Comparison of ENCODE assay signal across 17 cellular contexts in genomic region chr2:66683599-66683998, GRCh38.
"Had no signal": no experiment of that assay in that cellular context is flagged by ENCODE, and none has a peak within 500 bp of the region (broad histone marks: within the 10 kb centered on the region; RNA-seq: fewer than 3 reads in every experiment).

No MANE protein-coding gene starts in this region.

- H3K4me2 ChIP-seq: SK-N-SH had no signal

- H3K27ac Mint-ChIP-seq: activated T-cell treated with anti-CD3 and anti-CD28 coated beads, Interleukin-2, amount 50 U/mL, for 24 hours; naive thymus-derived CD8-positive, alpha-beta T cell; stimulated activated memory B cell treated with anti-CD40 and anti-IgM and Interleukin-4, amounts not matched to agents 10 μg/mL and 1 μg/mL and 100 μg/mL, for 72 hours; T-cell had no signal

- H3K4me3 ChIP-seq: coronary artery, gastroesophageal sphincter, tibial artery had no signal

- H3K4me3 Mint-ChIP-seq: activated T-cell treated with anti-CD3 and anti-CD28 coated beads, Interleukin-2, amount 50 U/mL, for 24 hours; naive thymus-derived CD8-positive, alpha-beta T cell; stimulated activated memory B cell treated with anti-CD40 and anti-IgM and Interleukin-4, amounts not matched to agents 10 μg/mL and 1 μg/mL and 100 μg/mL, for 72 hours; T-cell had no signal

- H3K36me3 ChIP-seq: gastroesophageal sphincter, tibial artery had no signal

- H3K27ac ChIP-seq: coronary artery, tibial artery, VCaP had no signal

- H3K9me3 Mint-ChIP-seq: stimulated activated memory B cell treated with anti-CD40 and anti-IgM and Interleukin-4, amounts not matched to agents 10 μg/mL and 1 μg/mL and 100 μg/mL, for 72 hours; T-cell had no signal

- H3K4me1 Mint-ChIP-seq: naive thymus-derived CD8-positive, alpha-beta T cell; stimulated activated memory B cell treated with anti-CD40 and anti-IgM and Interleukin-4, amounts not matched to agents 10 μg/mL and 1 μg/mL and 100 μg/mL, for 72 hours; T-cell had no signal

- H3K9me3 ChIP-seq: gastroesophageal sphincter, SK-N-SH, tibial artery had no signal

- H3K27me3 ChIP-seq: gastroesophageal sphincter, tibial artery had no signal

- H3K36me3 Mint-ChIP-seq: naive thymus-derived CD8-positive, alpha-beta T cell; stimulated activated memory B cell treated with anti-CD40 and anti-IgM and Interleukin-4, amounts not matched to agents 10 μg/mL and 1 μg/mL and 100 μg/mL, for 72 hours; T-cell had no signal

- DNase-seq: activated CD4-positive, alpha-beta T cell treated with anti-CD3 and anti-CD28 coated beads for 1 hour; activated CD4-positive, alpha-beta T cell treated with anti-CD3 and anti-CD28 coated beads, Interleukin-2, amount 50 U/mL, for 48 hours; activated naive CD4-positive, alpha-beta T cell treated with anti-CD3 and anti-CD28 coated beads, Interleukin-2, amount 50 U/mL, for 16 hours; activated T-cell treated with anti-CD3 and anti-CD28 coated beads, Interleukin-2, amount 50 U/mL, for 24 hours; central memory CD4-positive, alpha-beta T cell; hippocampal formation; naive thymus-derived CD8-positive, alpha-beta T cell; posterior cingulate gyrus; SK-N-SH; stimulated activated CD4-positive, alpha-beta T cell treated with anti-CD3 and anti-CD28 coated beads, Interleukin-2, amount 100 ng/mL, for 48 hours; T-cell; T-helper 9 cell; tibial artery had no signal

- H3K9ac ChIP-seq: SK-N-SH had no signal

- H3K27me3 Mint-ChIP-seq: activated T-cell treated with anti-CD3 and anti-CD28 coated beads, Interleukin-2, amount 50 U/mL, for 24 hours; stimulated activated memory B cell treated with anti-CD40 and anti-IgM and Interleukin-4, amounts not matched to agents 10 μg/mL and 1 μg/mL and 100 μg/mL, for 72 hours; T-cell had no signal

- H3K4me1 ChIP-seq: gastroesophageal sphincter, tibial artery had no signal

- H3K9me2 ChIP-seq: SK-N-SH had no signal
